ENCODE assay signal across 30 cellular contexts in the genomic region with DNA sequence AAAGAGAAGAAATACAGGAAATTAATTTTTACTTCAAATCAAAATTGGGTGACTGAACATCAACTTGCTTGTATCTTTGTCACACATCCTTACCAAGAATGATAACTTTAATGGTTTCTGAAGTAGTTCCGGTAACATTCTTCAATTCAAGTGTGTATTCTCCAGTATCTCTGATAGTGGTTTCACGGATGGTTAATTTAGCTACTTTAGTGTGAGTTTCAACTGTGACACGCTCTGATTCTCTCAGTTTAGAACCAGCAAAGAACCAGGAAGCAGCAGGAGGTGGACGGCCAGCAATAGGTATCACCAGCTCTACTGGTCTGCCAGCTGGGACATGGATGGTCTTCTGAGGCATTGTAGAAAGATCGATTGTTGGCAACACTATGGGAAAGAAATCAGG.
"Had no signal": no experiment of that assay in that cellular context is flagged by ENCODE, and none has a peak within 500 bp of the region (broad histone marks: within the 10 kb centered on the region; RNA-seq: fewer than 3 reads in every experiment).

No MANE protein-coding gene starts in this region.

- H3K4me1 Mint-ChIP-seq: activated B cell treated with CpG ODN at 0.5 μM for 24 hours, brain, neural progenitor cell had no signal

- ATAC-seq: activated CD8-positive, alpha-beta T cell treated with anti-CD3 and anti-CD28 coated beads for 36 hours; effector memory CD8-positive, alpha-beta T cell; heart left ventricle; left lobe of liver; lower lobe of right lung; natural killer cell; sciatic nerve; upper lobe of right lung had no signal

- FAIRE-seq: kidney had no signal

- H3K4me3 Mint-ChIP-seq: activated B cell treated with CpG ODN at 0.5 μM for 24 hours; activated CD8-positive, alpha-beta T cell treated with anti-CD3 and anti-CD28 coated beads for 36 hours; activated naive CD8-positive, alpha-beta T cell; brain; effector memory CD8-positive, alpha-beta T cell; immature natural killer cell; natural killer cell; neural progenitor cell; stimulated activated naive CD8-positive, alpha-beta T cell treated with anti-CD3 and anti-CD28 coated beads, Interleukin-15, Interleukin-2, amounts not matched to agents 100 ng/mL and 50 ng/mL, for 24 hours; T-helper 2 cell treated with Interferon-gamma antibody and Interleukin-4, amounts not matched to agents 5 μg/mL and 100 μg/mL, for 36 hours had no signal

- H3K9ac ChIP-seq: neural progenitor cell had no signal

- H3K4me1 ChIP-seq: ascending aorta, lower lobe of right lung, neural progenitor cell, upper lobe of right lung had no signal

- H3K4me3 ChIP-seq: ascending aorta, coronary artery, heart left ventricle, lower lobe of right lung, neural progenitor cell, skin epidermis, upper lobe of right lung had no signal

- H3K27ac Mint-ChIP-seq: activated B cell treated with CpG ODN at 0.5 μM for 24 hours; activated CD8-positive, alpha-beta T cell treated with anti-CD3 and anti-CD28 coated beads for 36 hours; activated naive CD8-positive, alpha-beta T cell; brain; immature natural killer cell; natural killer cell; neural progenitor cell; progenitor cell of endocrine pancreas; stimulated activated naive CD8-positive, alpha-beta T cell treated with anti-CD3 and anti-CD28 coated beads, Interleukin-15, Interleukin-2, amounts not matched to agents 100 ng/mL and 50 ng/mL, for 24 hours; T-helper 2 cell treated with Interferon-gamma antibody and Interleukin-4, amounts not matched to agents 5 μg/mL and 100 μg/mL, for 36 hours had no signal

- H3K9me3 ChIP-seq: ascending aorta, heart left ventricle, lower lobe of right lung, upper lobe of right lung had no signal

- H3K27me3 ChIP-seq: ascending aorta, heart left ventricle, neural progenitor cell, upper lobe of right lung had no signal

- H3K27me3 Mint-ChIP-seq: activated B cell treated with CpG ODN at 0.5 μM for 24 hours; activated CD8-positive, alpha-beta T cell treated with anti-CD3 and anti-CD28 coated beads for 36 hours; activated naive CD8-positive, alpha-beta T cell; brain; effector memory CD8-positive, alpha-beta T cell; progenitor cell of endocrine pancreas; stimulated activated naive CD8-positive, alpha-beta T cell treated with anti-CD3 and anti-CD28 coated beads, Interleukin-15, Interleukin-2, amounts not matched to agents 100 ng/mL and 50 ng/mL, for 24 hours had no signal

- H2AFZ ChIP-seq: neural progenitor cell had no signal

- H3K27ac ChIP-seq: ascending aorta, coronary artery, heart left ventricle, lower lobe of right lung, neural progenitor cell, skin epidermis, upper lobe of right lung had no signal

- DNase-seq: activated B cell treated with CpG ODN at 0.5 μM for 24 hours; activated CD4-positive, alpha-beta T cell treated with anti-CD3 and anti-CD28 coated beads, Interleukin-2, amount 50 U/mL, for 1 hour; activated CD8-positive, alpha-beta T cell treated with anti-CD3 and anti-CD28 coated beads for 36 hours; activated effector memory CD4-positive, alpha-beta T cell treated with Interleukin-2 at 50 U/mL for 16 hours; activated naive CD4-positive, alpha-beta T cell treated with Interleukin-2 at 50 U/mL for 16 hours; effector memory CD8-positive, alpha-beta T cell; erythroblast; heart left ventricle; hypothalamus; immature natural killer cell; kidney; lower lobe of right lung; mesendoderm; natural killer cell; retina; stimulated activated CD4-positive, alpha-beta T cell treated with anti-CD3 and anti-CD28 coated beads, Interleukin-12 subunit alpha, Interleukin-12 subunit beta, amount 100 ng/mL, for 4 hours; stimulated activated CD4-positive, alpha-beta T cell treated with anti-CD3 and anti-CD28 coated beads, Interleukin-4, amount 100 ng/mL, for 1 hour; T-helper 1 cell; upper lobe of right lung had no signal

- H3K36me3 ChIP-seq: neural progenitor cell had no signal

- H3K4me2 ChIP-seq: neural progenitor cell had no signal

- H3K9me3 Mint-ChIP-seq: activated B cell treated with CpG ODN at 0.5 μM for 24 hours; activated CD8-positive, alpha-beta T cell treated with anti-CD3 and anti-CD28 coated beads for 36 hours; brain; effector memory CD8-positive, alpha-beta T cell; immature natural killer cell; natural killer cell; neural progenitor cell; stimulated activated naive CD8-positive, alpha-beta T cell treated with anti-CD3 and anti-CD28 coated beads, Interleukin-15, Interleukin-2, amounts not matched to agents 100 ng/mL and 50 ng/mL, for 24 hours; T-helper 2 cell treated with Interferon-gamma antibody and Interleukin-4, amounts not matched to agents 5 μg/mL and 100 μg/mL, for 36 hours had no signal
